Comparison of ENCODE assay signal across 16 cellular contexts in the genomic region with DNA sequence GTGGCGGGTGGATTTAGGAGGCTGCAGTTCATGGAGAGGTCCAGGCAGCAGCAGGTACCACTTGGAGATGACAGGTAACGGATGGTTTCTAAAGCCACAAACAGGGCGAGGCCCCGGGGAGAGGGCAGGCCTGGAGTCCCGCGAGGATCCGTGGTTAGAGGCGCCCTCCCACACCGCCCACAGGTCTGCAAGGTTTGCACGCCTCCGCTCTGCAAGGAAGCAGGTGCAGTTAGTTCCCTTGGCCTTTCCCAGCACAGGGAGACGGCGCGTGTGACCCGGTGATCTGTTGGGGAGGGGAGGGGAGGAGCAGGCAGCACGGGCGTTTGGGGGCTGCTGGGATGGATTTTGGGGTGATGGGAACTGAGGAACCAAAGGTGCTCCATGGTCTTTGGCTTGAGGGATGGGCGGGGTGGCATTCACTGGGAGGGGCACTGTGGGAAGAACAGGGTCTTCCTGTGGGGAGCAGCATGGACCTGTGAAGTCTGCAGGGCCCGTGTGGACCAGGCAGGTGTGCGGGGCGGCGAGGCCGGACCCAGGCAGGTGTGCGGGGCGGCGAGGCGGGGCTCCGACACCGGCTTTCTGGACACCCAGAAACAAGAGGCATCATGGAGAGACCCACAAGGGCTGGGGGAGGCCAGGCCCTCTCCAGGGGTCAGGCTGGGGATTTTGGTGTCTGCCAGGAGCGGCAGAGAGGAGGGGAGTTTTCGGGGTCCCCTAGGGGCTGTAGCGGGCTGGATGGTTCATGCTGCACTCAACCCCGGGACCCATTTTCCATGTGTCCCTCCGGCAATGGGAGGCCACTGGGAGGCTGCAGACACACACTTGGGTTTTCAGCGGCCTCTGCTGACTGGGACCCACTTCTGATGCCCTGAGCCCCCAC. TPM values are rescaled to one million over a fixed set of nuclear protein-coding genes. Genes with fewer than 3 reads are reported as not detected.
A peak's percentile ranks its signal among the peaks of the same experiment; 100 is the strongest.
DNase-seq lines count a peak whose midpoint lies in the region; ATAC-seq lines count a peak whose summit lies in the region.
"Had no signal": no experiment of that assay in that cellular context is flagged by ENCODE, and none has a peak within 500 bp of the region (broad histone marks: within the 10 kb centered on the region; RNA-seq: fewer than 3 reads in every experiment).

No MANE protein-coding gene starts in this region.

- ATAC-seq in left cardiac atrium (no peak), HG03565 (IDR thresholded peaks at IDR 0.05; ENCODE audit: unreplicated experiment) (no peak), HG02798 (IDR thresholded peaks at IDR 0.05; ENCODE audit: poor library complexity, unreplicated experiment) (no peak)
- ATAC-seq: right cardiac atrium had no signal

- H4K20me1 ChIP-seq in BLaER1 treated with 17β-estradiol and CSF1 and Interleukin-3, amounts not matched to agents 10 nM and 100 nM, result peaks cover 0 to 17% (median 0%) of the 10 kb centered on the region in 11 experiments; a peak in 3 of 22 replicates

- H3K4me1 ChIP-seq in BLaER1 treated with 17β-estradiol and CSF1 and Interleukin-3, amounts not matched to agents 10 nM and 100 nM, result peaks cover 44 to 94% (median 92%) of the 10 kb centered on the region in 10 experiments
- H3K4me1 ChIP-seq in NT2/D1 (ENCODE audit: insufficient read depth, insufficient read length), result peaks cover 28% of the 10 kb centered on the region

- H3K36me3 ChIP-seq in BLaER1 treated with 17β-estradiol and CSF1 and Interleukin-3, amounts not matched to agents 10 nM and 100 nM, result no peaks in the 10 kb centered on the region
- no peaks in the 10 kb centered on the region for H3K36me3 ChIP-seq in NT2/D1 (ENCODE audit: insufficient read depth, insufficient read length, low read length)

- no peaks in the 10 kb centered on the region for H3K9me3 ChIP-seq in BLaER1 treated with 17β-estradiol and CSF1 and Interleukin-3, amounts not matched to agents 10 nM and 100 nM (replicated peaks in 1 of 11)
- no peaks in the 10 kb centered on the region for H3K9me3 ChIP-seq in NT2/D1 (ENCODE audit: insufficient read depth, low read length)

- DNase-seq in NCI-H2107 treated with DMSO at 0.1 percent for 48 hours (lab: John Stamatoyannopoulos, UW; ENCODE audit: unreplicated experiment), result peak; percentile 8
- DNase-seq in NCI-H2107 (lab: John Stamatoyannopoulos, UW), result no peak
- no peak for DNase-seq in NT2/D1 (ENCODE audit: low read depth, low spot score)
- DNase-seq in left cardiac atrium, result peak; percentile 14
- no peak for DNase-seq in stimulated activated CD4-positive, alpha-beta T cell treated with anti-CD3 and anti-CD28 coated beads, Interleukin-4, amount 100 ng/mL, for 4 hours
- DNase-seq: DMS79 treated with DMSO at 0.1 percent for 48 hours, endodermal cell, H9, midbrain, NCI-H446 treated with DMSO at 0.1 percent for 48 hours, SIG-M5 had no signal

- peaks cover 8 to 60% (median 35%) of the 10 kb centered on the region in 11 experiments; a peak in 20 of 22 replicates for H3K27me3 ChIP-seq in BLaER1 treated with 17β-estradiol and CSF1 and Interleukin-3, amounts not matched to agents 10 nM and 100 nM
- peaks cover 27% of the 10 kb centered on the region for H3K27me3 ChIP-seq in NT2/D1 (ENCODE audit: insufficient read depth, insufficient read length)

- peak overlapping the region in 4 of 11 experiments; percentile 21 to 44 (median 30); a peak in 3 of 22 replicates for H3K9ac ChIP-seq in BLaER1 treated with 17β-estradiol and CSF1 and Interleukin-3, amounts not matched to agents 10 nM and 100 nM
- H3K9ac ChIP-seq in NT2/D1 (ENCODE audit: insufficient read length, low read depth), result peak overlapping the region; percentile 17

- peak overlapping the region in 1 of 10 experiments; percentile 1; a peak in 2 of 20 replicates for H3K4me3 ChIP-seq in BLaER1 treated with 17β-estradiol and CSF1 and Interleukin-3, amounts not matched to agents 10 nM and 100 nM
- H3K4me3 ChIP-seq in NT2/D1 (ENCODE audit: insufficient read length, low read depth), result no peak overlapping the region

- intact Hi-C loops in left cardiac atrium (cut with DNase I), result no loop called here

- peak overlapping the region; percentile 30 to 96 (median 83) for H3K4me2 ChIP-seq in BLaER1 treated with 17β-estradiol and CSF1 and Interleukin-3, amounts not matched to agents 10 nM and 100 nM

- peak overlapping the region in 1 of 11 experiments; percentile 26; a peak in 2 of 22 replicates for H3K27ac ChIP-seq in BLaER1 treated with 17β-estradiol and CSF1 and Interleukin-3, amounts not matched to agents 10 nM and 100 nM
- H3K27ac ChIP-seq: C4-2B had no signal

RNA-seq across cellular contexts. Expression of gene NOC4L, which starts 29.1 kb away (rescaled TPM):
- 10 to 100 TPM in 1 of 2 donors, 1 to 10 TPM in 1; 8.4 to 10.9 TPM for total RNA-seq in left cardiac atrium

RNA-seq across cellular contexts. Expression of gene DDX51, which starts 29.3 kb away (rescaled TPM):
- total RNA-seq in left cardiac atrium, result 10 to 100 TPM in 1 of 2 donors, 1 to 10 TPM in 1; 8.7 to 11.3 TPM

Comparison
In these comparisons a context has a peak if more than half of its experiments do, and no peak if none do; other contexts are left out.
1. DNase-seq: peak in NCI-H2107 treated with DMSO at 0.1 percent for 48 hours (single experiment) and left cardiac atrium (single experiment); none in NCI-H2107 (single experiment), NT2/D1 (single experiment) and stimulated activated CD4-positive, alpha-beta T cell treated with anti-CD3 and anti-CD28 coated beads, Interleukin-4, amount 100 ng/mL, for 4 hours (0 of 2).